8 cellular contexts compared by ENCODE assay signal in genomic region chr14:22472935-22473854, GRCh38.
DNase-seq lines count a peak whose midpoint lies in the region; ATAC-seq and TF ChIP-seq lines count a peak whose summit lies in the region.

No MANE protein-coding gene starts in this region.

- peaks cover 44% of the 10 kb centered on the region for H3K4me1 Mint-ChIP-seq in osteocyte (ENCODE audit: unreplicated experiment)
- H3K4me1 Mint-ChIP-seq in activated T-helper 1 cell treated with anti-CD3 and anti-CD28 coated beads, Interleukin-12 subunit alpha, Interleukin-12 subunit beta, Interleukin-2, Interleukin-4 antibody, amounts not matched to agents 30 ng/mL and 10 ng/mL and 1 ng/mL, durations not matched to agents 14 hours and 24 hours and 36 hours (ENCODE audit: low read depth), result no peaks in the 10 kb centered on the region

- H3K4me3 ChIP-seq in RWPE2 (ENCODE audit: severe bottlenecking) (no peak overlapping the region), fibroblast of the aortic adventitia (ENCODE audit: low read depth, low read length) (no peak overlapping the region)

- no peak overlapping the region for H3K27ac ChIP-seq in RWPE2 (ENCODE audit: poor library complexity, severe bottlenecking)

- H3K36me3 ChIP-seq in RWPE2 (ENCODE audit: low read depth), result no peaks in the 10 kb centered on the region

- H3K27me3 Mint-ChIP-seq in osteocyte (ENCODE audit: unreplicated experiment), result no peaks in the 10 kb centered on the region
- H3K27me3 Mint-ChIP-seq in activated T-helper 1 cell treated with anti-CD3 and anti-CD28 coated beads, Interleukin-12 subunit alpha, Interleukin-12 subunit beta, Interleukin-2, Interleukin-4 antibody, amounts not matched to agents 30 ng/mL and 10 ng/mL and 1 ng/mL, durations not matched to agents 14 hours and 24 hours and 36 hours (ENCODE audit: insufficient read depth), result no peaks in the 10 kb centered on the region

- H3K4me3 Mint-ChIP-seq in osteocyte (ENCODE audit: unreplicated experiment), result no peak overlapping the region
- H3K4me3 Mint-ChIP-seq in activated T-helper 1 cell treated with anti-CD3 and anti-CD28 coated beads, Interleukin-12 subunit alpha, Interleukin-12 subunit beta, Interleukin-2, Interleukin-4 antibody, amounts not matched to agents 30 ng/mL and 10 ng/mL and 1 ng/mL, durations not matched to agents 14 hours and 24 hours and 36 hours, result no peak overlapping the region

- no peaks in the 10 kb centered on the region for H3K36me3 Mint-ChIP-seq in osteocyte (ENCODE audit: unreplicated experiment)
- H3K36me3 Mint-ChIP-seq in activated T-helper 1 cell treated with anti-CD3 and anti-CD28 coated beads, Interleukin-12 subunit alpha, Interleukin-12 subunit beta, Interleukin-2, Interleukin-4 antibody, amounts not matched to agents 30 ng/mL and 10 ng/mL and 1 ng/mL, durations not matched to agents 14 hours and 24 hours and 36 hours (ENCODE audit: low read depth), result no peaks in the 10 kb centered on the region

- peak; percentile 69 for ATAC-seq in GM18511 (IDR thresholded peaks at IDR 0.05; ENCODE audit: unreplicated experiment)
- peak; percentile 69 for ATAC-seq in RWPE2 (ENCODE audit: low read depth)

- H3K4me1 ChIP-seq in RWPE2 (ENCODE audit: insufficient read depth, poor library complexity, severe bottlenecking), result peaks cover 7% of the 10 kb centered on the region

- DNase-seq in AG20443 (ENCODE audit: low spot score) (peak; percentile 34), HuH-7 (ENCODE audit: low spot score) (peak; percentile 39), RWPE2 (ENCODE audit: low spot score) (no peak), fibroblast of the aortic adventitia (ENCODE audit: low read depth) (peak; percentile 63), osteocyte (ENCODE audit: extremely low spot score, unreplicated experiment) (no peak), GM19238 (ENCODE audit: insufficient read length, low spot score) (no peak)
- no peak for DNase-seq in activated T-helper 1 cell treated with anti-CD3 and anti-CD28 coated beads, Interleukin-12 subunit alpha, Interleukin-12 subunit beta, Interleukin-2, Interleukin-4 antibody, amounts not matched to agents 30 ng/mL and 10 ng/mL and 1 ng/mL, durations not matched to agents 14 hours and 24 hours and 36 hours (ENCODE audit: low spot score)

- H3K9me3 Mint-ChIP-seq in osteocyte (ENCODE audit: unreplicated experiment), result no peaks in the 10 kb centered on the region
- H3K9me3 Mint-ChIP-seq in activated T-helper 1 cell treated with anti-CD3 and anti-CD28 coated beads, Interleukin-12 subunit alpha, Interleukin-12 subunit beta, Interleukin-2, Interleukin-4 antibody, amounts not matched to agents 30 ng/mL and 10 ng/mL and 1 ng/mL, durations not matched to agents 14 hours and 24 hours and 36 hours, result no peaks in the 10 kb centered on the region

- TF ChIP-seq CTCF in RWPE2 (IDR thresholded peaks at IDR 0.05; ENCODE audit: poor library complexity, severe bottlenecking) (peak; percentile 87), fibroblast of the aortic adventitia (IDR thresholded peaks at IDR 0.05; ENCODE audit: insufficient read depth, low read length) (peak; percentile 45), osteocyte (IDR thresholded peaks at IDR 0.05) (peak; percentile 67)

- intact Hi-C loops in activated T-helper 1 cell treated with anti-CD3 and anti-CD28 coated beads, Interleukin-12 subunit alpha, Interleukin-12 subunit beta, Interleukin-2, Interleukin-4 antibody, amounts not matched to agents 30 ng/mL and 10 ng/mL and 1 ng/mL, durations not matched to agents 14 hours and 24 hours and 36 hours (cut with micrococcal nuclease), result no loop called here

- H3K27me3 ChIP-seq in RWPE2 (ENCODE audit: insufficient read depth, poor library complexity, severe bottlenecking), result no peaks in the 10 kb centered on the region

- H3K27ac Mint-ChIP-seq in osteocyte (ENCODE audit: unreplicated experiment), result no peak overlapping the region
- H3K27ac Mint-ChIP-seq in activated T-helper 1 cell treated with anti-CD3 and anti-CD28 coated beads, Interleukin-12 subunit alpha, Interleukin-12 subunit beta, Interleukin-2, Interleukin-4 antibody, amounts not matched to agents 30 ng/mL and 10 ng/mL and 1 ng/mL, durations not matched to agents 14 hours and 24 hours and 36 hours, result no peak overlapping the region

- H3K9me3 ChIP-seq in RWPE2 (ENCODE audit: severe bottlenecking), result no peaks in the 10 kb centered on the region

Comparison
In these comparisons a context has a peak if more than half of its experiments do, and no peak if none do; other contexts are left out.
1. DNase-seq: peak in AG20443 (single experiment), HuH-7 (single experiment) and fibroblast of the aortic adventitia (single experiment); none in RWPE2 (single experiment), osteocyte (single experiment), activated T-helper 1 cell treated with anti-CD3 and anti-CD28 coated beads, Interleukin-12 subunit alpha, Interleukin-12 subunit beta, Interleukin-2, Interleukin-4 antibody, amounts not matched to agents 30 ng/mL and 10 ng/mL and 1 ng/mL, durations not matched to agents 14 hours and 24 hours and 36 hours (single experiment) and GM19238 (single experiment).
2. Peak in every context shown above with its lines, with median percentiles within 50 percentile points of each other: CTCF ChIP-seq.